Comparison of ENCODE assay signal across 17 cellular contexts in the genomic region with DNA sequence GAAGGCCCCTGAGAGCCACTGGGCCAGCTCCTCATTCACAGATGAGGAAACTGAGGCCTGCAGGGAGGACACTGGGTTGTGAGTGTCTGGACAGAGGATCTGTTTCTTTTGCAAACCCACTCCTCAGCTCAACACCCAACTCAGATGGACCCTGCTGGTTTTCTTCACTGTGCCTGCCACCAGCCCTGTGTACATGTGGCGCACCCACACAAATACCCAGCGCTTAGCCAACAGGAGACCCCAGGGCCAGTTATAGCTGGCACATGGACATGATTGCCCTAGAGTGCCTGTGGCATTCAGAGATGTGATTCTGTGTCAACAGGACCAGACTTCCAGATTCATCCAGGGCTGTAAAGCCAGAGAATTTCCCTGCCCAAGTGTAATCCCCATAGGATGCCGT.
"Had no signal": no experiment of that assay in that cellular context is flagged by ENCODE, and none has a peak within 500 bp of the region (broad histone marks: within the 10 kb centered on the region; RNA-seq: fewer than 3 reads in every experiment).

No MANE protein-coding gene starts in this region.

- H3K4me3 ChIP-seq: thoracic aorta had no signal

- H3K27ac Mint-ChIP-seq: activated CD8-positive, alpha-beta T cell treated with anti-CD3 and anti-CD28 coated beads, Interleukin-2, amount 10 ng/mL, durations not matched to agents 7 days and 5 days; activated T-helper 1 cell treated with anti-CD3 and anti-CD28 coated beads, Interleukin-12 subunit alpha, Interleukin-12 subunit beta, Interleukin-2, Interleukin-4 antibody, amounts not matched to agents 30 ng/mL and 10 ng/mL and 1 ng/mL, durations not matched to agents 14 hours and 24 hours and 36 hours; naive thymus-derived CD4-positive, alpha-beta T cell; T-helper 1 cell treated with Interleukin-12 subunit alpha and Interleukin-12 subunit beta and Interleukin-4 antibody, amounts not matched to agents 30 μg/mL and 1 μg/mL, for 36 hours had no signal

- ATAC-seq: activated CD8-positive, alpha-beta T cell treated with anti-CD3 and anti-CD28 coated beads, Interleukin-2, amount 10 ng/mL, durations not matched to agents 7 days and 5 days; naive thymus-derived CD4-positive, alpha-beta T cell; WTC11 had no signal

- H3K36me3 Mint-ChIP-seq: naive thymus-derived CD4-positive, alpha-beta T cell had no signal

- H3K9me3 ChIP-seq: neutrophil, thoracic aorta had no signal

- H3K4me3 Mint-ChIP-seq: activated CD8-positive, alpha-beta T cell treated with anti-CD3 and anti-CD28 coated beads, Interleukin-2, amount 10 ng/mL, durations not matched to agents 7 days and 5 days; activated T-helper 1 cell treated with anti-CD3 and anti-CD28 coated beads, Interleukin-12 subunit alpha, Interleukin-12 subunit beta, Interleukin-2, Interleukin-4 antibody, amounts not matched to agents 30 ng/mL and 10 ng/mL and 1 ng/mL, durations not matched to agents 14 hours and 24 hours and 36 hours; naive thymus-derived CD4-positive, alpha-beta T cell; stimulated activated naive CD8-positive, alpha-beta T cell treated with anti-CD3 and anti-CD28 coated beads, Interleukin-15, amount 100 ng/mL, for 72 hours; T-helper 1 cell treated with Interleukin-12 subunit alpha and Interleukin-12 subunit beta and Interleukin-4 antibody, amounts not matched to agents 30 μg/mL and 1 μg/mL, for 36 hours had no signal

- FAIRE-seq: astrocyte had no signal

- H3K27ac ChIP-seq: epithelial cell of prostate, neutrophil, thoracic aorta had no signal

- H3K36me3 ChIP-seq: neutrophil, thoracic aorta had no signal

- H3K27me3 ChIP-seq: neutrophil had no signal

- DNase-seq: activated CD4-positive, alpha-beta T cell treated with anti-CD3 and anti-CD28 coated beads for 48 hours; activated CD8-positive, alpha-beta memory T cell treated with anti-CD3 and anti-CD28 coated beads, Interleukin-2, amount 50 U/mL, for 48 hours; activated CD8-positive, alpha-beta T cell treated with anti-CD3 and anti-CD28 coated beads, Interleukin-2, amount 10 ng/mL, durations not matched to agents 7 days and 5 days; activated naive CD4-positive, alpha-beta T cell; central memory CD4-positive, alpha-beta T cell; effector memory CD4-positive, alpha-beta T cell; naive thymus-derived CD4-positive, alpha-beta T cell; stimulated activated CD4-positive, alpha-beta T cell treated with anti-CD3 and anti-CD28 coated beads, Interleukin-4, amount 100 ng/mL, for 1 hour; stimulated activated CD8-positive, alpha-beta memory T cell treated with anti-CD3 and anti-CD28 coated beads, Interleukin-4, amount 100 ng/mL, for 48 hours; stimulated activated naive CD8-positive, alpha-beta T cell treated with anti-CD3 and anti-CD28 coated beads, Interleukin-15, amount 100 ng/mL, for 72 hours had no signal

- H3K9me3 Mint-ChIP-seq: activated T-helper 1 cell treated with anti-CD3 and anti-CD28 coated beads, Interleukin-12 subunit alpha, Interleukin-12 subunit beta, Interleukin-2, Interleukin-4 antibody, amounts not matched to agents 30 ng/mL and 10 ng/mL and 1 ng/mL, durations not matched to agents 14 hours and 24 hours and 36 hours; stimulated activated naive CD8-positive, alpha-beta T cell treated with anti-CD3 and anti-CD28 coated beads, Interleukin-15, amount 100 ng/mL, for 72 hours; T-helper 1 cell treated with Interleukin-12 subunit alpha and Interleukin-12 subunit beta and Interleukin-4 antibody, amounts not matched to agents 30 μg/mL and 1 μg/mL, for 36 hours; WTC11 had no signal
